In genomic region chr1:36182734-36183133, GRCh38 we compare ENCODE assay signal across 12 cellular contexts. TPM values are rescaled to one million over a fixed set of nuclear protein-coding genes. Genes with fewer than 3 reads are reported as not detected.
DNase-seq lines count a peak whose midpoint lies in the region; ATAC-seq, FAIRE-seq and TF ChIP-seq lines count a peak whose summit lies in the region.
"Had no signal": no experiment of that assay in that cellular context is flagged by ENCODE, and none has a peak within 500 bp of the region (broad histone marks: within the 10 kb centered on the region; RNA-seq: fewer than 3 reads in every experiment).

No MANE protein-coding gene starts in this region.

- no peaks in the 10 kb centered on the region for H3K9me3 ChIP-seq in CD4-positive, alpha-beta T cell (ENCODE audit: control insufficient read depth, low read length)
- H3K9me3 ChIP-seq in ascending aorta, result no peaks in the 10 kb centered on the region
- H3K9me3 ChIP-seq in naive thymus-derived CD4-positive, alpha-beta T cell (ENCODE audit: control insufficient read depth in 2 of 3, low read length in 3 of 3), result no peaks in the 10 kb centered on the region

- peak overlapping the region; percentile 38; the same call in 1 of the 2 replicates for H3K4me2 ChIP-seq in GM23338

- H3K27ac ChIP-seq in CD4-positive, alpha-beta T cell (ENCODE audit: low read depth, low read length), result no peak overlapping the region
- H3K27ac ChIP-seq in GM23338 (ENCODE audit: low read depth) (no peak overlapping the region), ascending aorta (peak overlapping the region; percentile 51 to 64)
- H3K27ac ChIP-seq in naive thymus-derived CD4-positive, alpha-beta T cell (ENCODE audit: low read depth, low read length), result peak overlapping the region; percentile 3

- CTCF ChIA-PET in CD4-positive, alpha-beta T cell (lab: Charles Lee), result interaction anchor here (1.2 to 2.1 kb wide), 2 partner anchors 20 to 33 kb away, joined by 3 to 13 read pairs; partner anchors contain the start of gene TRAPPC3
- CTCF ChIA-PET in naive thymus-derived CD4-positive, alpha-beta T cell (lab: Charles Lee), result interaction anchor here (0.6 to 2.9 kb wide), 7 partner anchors 10 to 645 kb away, joined by 3 to 27 read pairs (median 4); partner anchors contain the start of gene TRAPPC3

- H3K36me3 ChIP-seq in GM23338 (ENCODE audit: insufficient read depth) (0 out of 2 replicates have a peak, but pooled peaks cover 4% of the 10 kb centered on the region), ascending aorta (peaks cover 33 to 41% of the 10 kb centered on the region in 2 donors)
- H3K36me3 ChIP-seq in naive thymus-derived CD4-positive, alpha-beta T cell (ENCODE audit: control insufficient read depth in 2 of 3, insufficient read depth in 3 of 3, low read length in 3 of 3), result peaks cover 14 to 35% (median 19%) of the 10 kb centered on the region in 3 experiments

- peaks cover 36% of the 10 kb centered on the region for H3K36me3 Mint-ChIP-seq in CD4-positive, alpha-beta T cell (ENCODE audit: low read depth)
- peaks cover 24% of the 10 kb centered on the region for H3K36me3 Mint-ChIP-seq in GM23338 (ENCODE audit: low read depth)
- peaks cover 10 to 20% (median 11%) of the 10 kb centered on the region in 5 donors for H3K36me3 Mint-ChIP-seq in naive thymus-derived CD4-positive, alpha-beta T cell

- H3K79me2 ChIP-seq in GM23338 (replicated peaks; ENCODE audit: insufficient read depth), result no peaks in the 10 kb centered on the region

- peaks cover 11% of the 10 kb centered on the region; the same call in 1 of the 2 replicates for H3F3A ChIP-seq in GM23338 (replicated peaks; ENCODE audit: low read depth)

- H3K27me3 Mint-ChIP-seq in CD4-positive, alpha-beta T cell, result no peaks in the 10 kb centered on the region
- H3K27me3 Mint-ChIP-seq in GM23338 (ENCODE audit: insufficient read depth, low read depth, poor library complexity), result peaks cover 18% of the 10 kb centered on the region
- no peaks in the 10 kb centered on the region for H3K27me3 Mint-ChIP-seq in naive thymus-derived CD4-positive, alpha-beta T cell

- no peak overlapping the region for H3K4me3 Mint-ChIP-seq in CD4-positive, alpha-beta T cell
- H3K4me3 Mint-ChIP-seq in GM23338, result no peak overlapping the region
- no peak overlapping the region for H3K4me3 Mint-ChIP-seq in naive thymus-derived CD4-positive, alpha-beta T cell

- no peak for DNase-seq in CD4-positive, alpha-beta T cell
- peak; percentile 71 for DNase-seq in GM23338 (ENCODE audit: low spot score)
- DNase-seq in ascending aorta (ENCODE audit: low spot score in 2 of 2), result no peak
- DNase-seq in naive thymus-derived CD4-positive, alpha-beta T cell, result no peak
- DNase-seq in HTR-8/SVneo (ENCODE audit: insufficient read length, low spot score), result no peak
- DNase-seq: effector CD4-positive, alpha-beta T cell; Kasumi-1; NCI-H774; stimulated activated CD4-positive, alpha-beta T cell treated with anti-CD3 and anti-CD28 coated beads, Interleukin-4, amount 100 ng/mL, for 4 hours; T1000 had no signal

- H3K4me3 ChIP-seq in GM23338 (no peak overlapping the region), ascending aorta (no peak overlapping the region)
- H3K4me3 ChIP-seq in naive thymus-derived CD4-positive, alpha-beta T cell (ENCODE audit: low read length), result no peak overlapping the region

- H3K27ac Mint-ChIP-seq in CD4-positive, alpha-beta T cell, result peak overlapping the region; percentile 0
- H3K27ac Mint-ChIP-seq in GM23338, result no peak overlapping the region
- peak overlapping the region; percentile 10 to 85 (median 68) for H3K27ac Mint-ChIP-seq in naive thymus-derived CD4-positive, alpha-beta T cell

- intact Hi-C loops in CD4-positive, alpha-beta T cell (cut with DNase I, micrococcal nuclease), result no loop called here
- intact Hi-C loops in ascending aorta (cut with DNase I), result no loop called here
- intact Hi-C loops in naive thymus-derived CD4-positive, alpha-beta T cell (cut with micrococcal nuclease), result no loop called here

- TF ChIP-seq CTCF in CD4-positive, alpha-beta T cell (IDR thresholded peaks at IDR 0.05), result no peak
- TF ChIP-seq CTCF in GM23338 (conservative IDR thresholded peaks at IDR 0.05; ENCODE audit: low read depth in 2 of 2), result no peak
- TF ChIP-seq CTCF in ascending aorta (IDR thresholded peaks at IDR 0.05), result no peak

- FAIRE-seq in HTR-8/SVneo (lab: Jason Lieb, UNC), result no peak

- H3K4me1 ChIP-seq in GM23338 (ENCODE audit: insufficient read depth), result peaks cover 14% of the 10 kb centered on the region
- H3K4me1 ChIP-seq in ascending aorta, result peaks cover 0 to 16% of the 10 kb centered on the region in 2 donors
- H3K4me1 ChIP-seq in naive thymus-derived CD4-positive, alpha-beta T cell (ENCODE audit: control insufficient read depth in 2 of 2, insufficient read depth in 2 of 2, low read length in 2 of 2), result no peaks in the 10 kb centered on the region

- POLR2A ChIA-PET in CD4-positive, alpha-beta T cell (lab: Charles Lee), result interaction anchor here (0.6 to 2.1 kb wide), 8 partner anchors 10 to 168 kb away, joined by 3 to 19 read pairs (median 4); partner anchors contain the start of genes THRAP3 and TRAPPC3
- POLR2A ChIA-PET in naive thymus-derived CD4-positive, alpha-beta T cell (lab: Charles Lee), result interaction anchor here (0.9 to 4.1 kb wide), 9 partner anchors 12 to 103 kb away, joined by 3 to 33 read pairs (median 6); partner anchors contain the start of genes MAP7D1, THRAP3 and TRAPPC3

- H4K20me1 ChIP-seq in GM23338 (replicated peaks; ENCODE audit: insufficient read depth), result no peaks in the 10 kb centered on the region

- no peaks in the 10 kb centered on the region for H3K9me3 Mint-ChIP-seq in CD4-positive, alpha-beta T cell
- H3K9me3 Mint-ChIP-seq in GM23338, result no peaks in the 10 kb centered on the region
- no peaks in the 10 kb centered on the region for H3K9me3 Mint-ChIP-seq in naive thymus-derived CD4-positive, alpha-beta T cell

- H3K4me1 Mint-ChIP-seq in CD4-positive, alpha-beta T cell (ENCODE audit: low read depth), result peaks cover 5% of the 10 kb centered on the region
- peaks cover 32% of the 10 kb centered on the region for H3K4me1 Mint-ChIP-seq in GM23338
- H3K4me1 Mint-ChIP-seq in naive thymus-derived CD4-positive, alpha-beta T cell, result peaks cover 0 to 18% (median 9%) of the 10 kb centered on the region in 7 donors

- no peak for ATAC-seq in CD4-positive, alpha-beta T cell (ENCODE audit: poor library complexity)
- ATAC-seq in GM23338 (peak; percentile 22), GM18870 (IDR thresholded peaks at IDR 0.05; ENCODE audit: unreplicated experiment) (no peak), HG02610 (IDR thresholded peaks at IDR 0.05; ENCODE audit: unreplicated experiment) (no peak)
- ATAC-seq in naive thymus-derived CD4-positive, alpha-beta T cell, result peak; percentile 32

- no peaks in the 10 kb centered on the region for H3K9me2 ChIP-seq in GM23338 (ENCODE audit: insufficient read depth)

- H3K27me3 ChIP-seq in CD4-positive, alpha-beta T cell (ENCODE audit: control insufficient read depth, insufficient read depth, low read length), result no peaks in the 10 kb centered on the region
- H3K27me3 ChIP-seq in GM23338 (ENCODE audit: insufficient read depth) (peaks cover under 1% of the 10 kb centered on the region), ascending aorta (no peaks in the 10 kb centered on the region)
- no peaks in the 10 kb centered on the region for H3K27me3 ChIP-seq in naive thymus-derived CD4-positive, alpha-beta T cell (ENCODE audit: control insufficient read depth in 2 of 2, insufficient read depth in 2 of 2, low read length in 2 of 2)

- H2AFZ ChIP-seq in GM23338, result no peak overlapping the region

TF ChIP-seq in GM23338, 12 proteins besides CTCF, POLR2A, EP300 and RAD21:
- TF ChIP-seq CREB1 (CRISPR knock-in tag; IDR thresholded peaks at IDR 0.05; ENCODE audit: low read depth), result no peak
- no peak for TF ChIP-seq ZNF114 (CRISPR knock-in tag; IDR thresholded peaks at IDR 0.05)

RNA-seq across cellular contexts. Expression of gene MAP7D1, which starts 26.8 kb away (rescaled TPM):
- 100 to 1,000 TPM; 156 to 163 TPM for total RNA-seq in CD4-positive, alpha-beta T cell
- total RNA-seq in GM23338 (2014; rRNA removed; shearing (Covaris generic)), result 37.4 and 59.8 TPM in 2 replicates
- 13.8 and 14.7 TPM in 2 replicates for polyA plus RNA-seq in GM23338 (2016; fragmentation: Nextera tagmentation; extraction: Ambion mirVana)
- 209 TPM for total RNA-seq in ascending aorta
- 100 to 1,000 TPM; 156 to 257 (median 235) TPM for total RNA-seq in naive thymus-derived CD4-positive, alpha-beta T cell
- polyA plus RNA-seq in naive thymus-derived CD4-positive, alpha-beta T cell, result 10 to 100 TPM; 15.2 to 55.0 TPM

RNA-seq across cellular contexts. Expression of gene TRAPPC3, which starts 33.4 kb away (rescaled TPM):
- total RNA-seq in CD4-positive, alpha-beta T cell, result 10 to 100 TPM; 18.4 to 21.3 TPM
- total RNA-seq in GM23338 (2014; rRNA removed; shearing (Covaris generic)), result 55.8 and 55.9 TPM in 2 replicates
- polyA plus RNA-seq in GM23338 (2016; fragmentation: Nextera tagmentation; extraction: Ambion mirVana), result 45.2 and 45.6 TPM in 2 replicates
- total RNA-seq in ascending aorta, result 52.0 TPM
- 10 to 100 TPM; 32.1 to 60.5 (median 47.2) TPM for total RNA-seq in naive thymus-derived CD4-positive, alpha-beta T cell
- 100 to 1,000 TPM in 1 of 2 donors, 10 to 100 TPM in 1; 98.6 to 110 TPM for polyA plus RNA-seq in naive thymus-derived CD4-positive, alpha-beta T cell

RNA-seq across cellular contexts. Expression of gene THRAP3, which starts 41.5 kb away (rescaled TPM):
- total RNA-seq in CD4-positive, alpha-beta T cell, result 10 to 100 TPM; 68.7 to 76.1 TPM
- total RNA-seq in GM23338 (2014; rRNA removed; shearing (Covaris generic)), result 127 and 145 TPM in 2 replicates
- 147 and 161 TPM in 2 replicates for polyA plus RNA-seq in GM23338 (2016; fragmentation: Nextera tagmentation; extraction: Ambion mirVana)
- total RNA-seq in ascending aorta, result 39.5 TPM
- 100 to 1,000 TPM in 3 of 5 experiments, 10 to 100 TPM in 2; 62.1 to 138 (median 122) TPM for total RNA-seq in naive thymus-derived CD4-positive, alpha-beta T cell
- 100 to 1,000 TPM in 1 of 2 donors, 10 to 100 TPM in 1; 99.7 to 112 TPM for polyA plus RNA-seq in naive thymus-derived CD4-positive, alpha-beta T cell

RNA-seq across cellular contexts. Expression of gene COL8A2, which starts 57.7 kb away (rescaled TPM):
- under 1 TPM; 0.05 to 0.06 TPM for total RNA-seq in CD4-positive, alpha-beta T cell
- 4.9 and 5.0 TPM in 2 replicates for total RNA-seq in GM23338 (2014; rRNA removed; shearing (Covaris generic))
- 0.77 and 0.95 TPM in 2 replicates for polyA plus RNA-seq in GM23338 (2016; fragmentation: Nextera tagmentation; extraction: Ambion mirVana)
- 41.7 TPM for total RNA-seq in ascending aorta
- 1 to 10 TPM in 1 of 5 experiments, under 1 TPM in 3, not detected in 1; 0.05 to 2.5 (median 0.20) TPM for total RNA-seq in naive thymus-derived CD4-positive, alpha-beta T cell
- polyA plus RNA-seq in naive thymus-derived CD4-positive, alpha-beta T cell, result not detected

Comparison
In these comparisons a context has a peak if more than half of its experiments do, and no peak if none do; other contexts are left out.
1. ATAC-seq: peak in GM23338 (single experiment) and naive thymus-derived CD4-positive, alpha-beta T cell (single experiment); none in CD4-positive, alpha-beta T cell (single experiment), GM18870 (single experiment) and HG02610 (single experiment).
2. H3K27ac ChIP-seq: peak in ascending aorta (2 of 2) and naive thymus-derived CD4-positive, alpha-beta T cell (single experiment); none in CD4-positive, alpha-beta T cell (single experiment) and GM23338 (single experiment).